ENCODE assay signal across 1 cellular context in genomic region chr16:2476345-2476720, GRCh38.
TF ChIP-seq lines count a peak whose summit lies in the region.

No MANE protein-coding gene starts in this region.

TF ChIP-seq in SK-N-SH treated with all-trans-retinoic acid at 6 μM for 48 hours, 23 proteins besides CTCF, POLR2A, EP300 and RAD21 (continued from another document):
- TF ChIP-seq TSHZ2 (CRISPR knock-in tag; IDR thresholded peaks at IDR 0.05) (no peak), ZNF8 (CRISPR knock-in tag; IDR thresholded peaks at IDR 0.05) (no peak), PATZ1 (CRISPR knock-in tag; IDR thresholded peaks at IDR 0.05; ENCODE audit: borderline replicate concordance) (no peak), CSDC2 (CRISPR knock-in tag; IDR thresholded peaks at IDR 0.05) (no peak), POU6F1 (CRISPR knock-in tag; IDR thresholded peaks at IDR 0.05; ENCODE audit: borderline replicate concordance, low read depth) (no peak), ZFP30 (CRISPR knock-in tag; IDR thresholded peaks at IDR 0.05) (no peak), TCF4 (CRISPR knock-in tag; IDR thresholded peaks at IDR 0.05; ENCODE audit: borderline replicate concordance) (no peak)
